26 cellular contexts compared by ENCODE assay signal in genomic region chr15:39236375-39236774, GRCh38.
"Had no signal": no experiment of that assay in that cellular context is flagged by ENCODE, and none has a peak within 500 bp of the region (broad histone marks: within the 10 kb centered on the region; RNA-seq: fewer than 3 reads in every experiment).

No MANE protein-coding gene starts in this region.

- H3K27ac Mint-ChIP-seq: activated CD4-positive, alpha-beta memory T cell treated with anti-CD3 and anti-CD28 coated beads for 36 hours; activated CD4-positive, alpha-beta T cell treated with anti-CD3 and anti-CD28 coated beads, Interleukin-2, amount 10 ng/mL, durations not matched to agents 7 days and 5 days; activated naive CD4-positive, alpha-beta T cell treated with anti-CD3 and anti-CD28 coated beads for 36 hours; activated naive CD8-positive, alpha-beta T cell; activated T-helper 17 cell treated with anti-CD3 and anti-CD28 coated beads, Interleukin-2, amount 50 U/mL, for 72 hours; brain; T-cell had no signal

- H3K27me3 Mint-ChIP-seq: activated naive CD8-positive, alpha-beta T cell; T-cell had no signal

- ATAC-seq: activated T-helper 17 cell treated with anti-CD3 and anti-CD28 coated beads, Interleukin-2, amount 50 U/mL, for 72 hours; Right ventricle myocardium inferior; T-cell had no signal

- H3K27ac ChIP-seq: KMS-11, SK-N-MC, VCaP had no signal

- H3K4me3 ChIP-seq: SK-N-MC had no signal

- DNase-seq: activated CD4-positive, alpha-beta memory T cell treated with anti-CD3 and anti-CD28 coated beads for 36 hours; activated CD4-positive, alpha-beta T cell treated with anti-CD3 and anti-CD28 coated beads, Interleukin-2, amount 10 ng/mL, durations not matched to agents 7 days and 5 days; activated CD4-positive, CD25-positive, alpha-beta regulatory T cell; activated gamma-delta T cell; activated naive CD4-positive, alpha-beta T cell treated with anti-CD3 and anti-CD28 coated beads for 36 hours; activated T-cell treated with anti-CD3 and anti-CD28 coated beads for 4 hours; activated T-cell treated with anti-CD3 and anti-CD28 coated beads, Interleukin-2, amount 50 U/mL, for 48 hours; amygdala; MV-4-11; NCI-H1092 treated with DMSO at 0.1 percent for 48 hours; NCI-H1417 treated with DMSO at 0.1 percent for 48 hours; NCI-H1694; NCI-H2029 treated with DMSO at 0.1 percent for 48 hours; NCI-H446; NCI-H524; T-cell; T-helper 2 cell; T1000 had no signal

- H3K4me2 ChIP-seq: KMS-11 had no signal

- H3K36me3 Mint-ChIP-seq: activated CD4-positive, alpha-beta memory T cell treated with anti-CD3 and anti-CD28 coated beads for 36 hours; activated naive CD8-positive, alpha-beta T cell; brain; T-cell had no signal

- H3K4me1 Mint-ChIP-seq: activated CD4-positive, alpha-beta T cell treated with anti-CD3 and anti-CD28 coated beads, Interleukin-2, amount 10 ng/mL, durations not matched to agents 7 days and 5 days; activated T-helper 17 cell treated with anti-CD3 and anti-CD28 coated beads, Interleukin-2, amount 50 U/mL, for 72 hours; central memory CD8-positive, alpha-beta T cell; T-cell had no signal

- H3K4me3 Mint-ChIP-seq: activated CD4-positive, alpha-beta memory T cell treated with anti-CD3 and anti-CD28 coated beads for 36 hours; activated CD4-positive, alpha-beta T cell treated with anti-CD3 and anti-CD28 coated beads, Interleukin-2, amount 10 ng/mL, durations not matched to agents 7 days and 5 days; activated naive CD4-positive, alpha-beta T cell treated with anti-CD3 and anti-CD28 coated beads for 36 hours; activated naive CD8-positive, alpha-beta T cell; activated T-helper 17 cell treated with anti-CD3 and anti-CD28 coated beads, Interleukin-2, amount 50 U/mL, for 72 hours; brain; central memory CD8-positive, alpha-beta T cell; T-cell had no signal

- H3K9ac ChIP-seq: KMS-11 had no signal

- H3K9me3 Mint-ChIP-seq: activated CD4-positive, alpha-beta memory T cell treated with anti-CD3 and anti-CD28 coated beads for 36 hours; activated CD4-positive, alpha-beta T cell treated with anti-CD3 and anti-CD28 coated beads, Interleukin-2, amount 10 ng/mL, durations not matched to agents 7 days and 5 days; activated naive CD4-positive, alpha-beta T cell treated with anti-CD3 and anti-CD28 coated beads for 36 hours; activated T-helper 17 cell treated with anti-CD3 and anti-CD28 coated beads, Interleukin-2, amount 50 U/mL, for 72 hours; central memory CD8-positive, alpha-beta T cell had no signal
